ENCODE assay signal across 9 cellular contexts in genomic region chr7:87600130-87601124, GRCh38. TPM values are rescaled to one million over a fixed set of nuclear protein-coding genes. Genes with fewer than 3 reads are reported as not detected.
DNase-seq lines count a peak whose midpoint lies in the region; ATAC-seq and TF ChIP-seq lines count a peak whose summit lies in the region.
"Had no signal": no experiment of that assay in that cellular context is flagged by ENCODE, and none has a peak within 500 bp of the region (broad histone marks: within the 10 kb centered on the region; RNA-seq: fewer than 3 reads in every experiment).

Gene ABCB1, minus strand, starts transcription at chr7:87600884. Its CDS starts 700 bp downstream, at chr7:87600184.

- no peaks in the 10 kb centered on the region for H4K20me1 ChIP-seq in OCI-LY7 (ENCODE audit: insufficient read depth, low read length)
- H4K20me1 ChIP-seq: BLaER1 treated with 17β-estradiol and CSF1 and Interleukin-3, amounts not matched to agents 10 nM and 100 nM had no signal

- peaks cover 0 to 15% of the 10 kb centered on the region in 2 donors for H3K27me3 ChIP-seq in tibial artery

- no TSS peak for BruUV-seq in OCI-LY7 (replicated peaks; lab: Mats Ljungman, UMichigan)

- H3K9me3 ChIP-seq in OCI-LY7 (ENCODE audit: low read length) (no peaks in the 10 kb centered on the region), tibial artery (no peaks in the 10 kb centered on the region)

- H3K36me3 ChIP-seq in OCI-LY7 (ENCODE audit: insufficient read depth, low read length) = no peaks in the 10 kb centered on the region
- H3K36me3 ChIP-seq in tibial artery = no peaks in the 10 kb centered on the region
- H3K36me3 ChIP-seq: BLaER1 treated with 17β-estradiol and CSF1 and Interleukin-3, amounts not matched to agents 10 nM and 100 nM had no signal

- POLR2A ChIA-PET in OCI-LY7 (lab: Charles Lee) = interaction anchor here (0.6 to 0.9 kb wide), 2 partner anchors 27 to 30 kb away, joined by 3 read pairs; no protein-coding TSS in a partner anchor

- H3K9me2 ChIP-seq in OCI-LY7 (ENCODE audit: insufficient read depth, low read length) = no peaks in the 10 kb centered on the region

- intact Hi-C loops in OCI-LY7 (cut with micrococcal nuclease; ENCODE audit: unreplicated experiment) = no loop called here
- intact Hi-C loops in tibial artery (cut with DNase I; ENCODE audit: low total_unique reads) = no loop called here

- peak; percentile 74 for ATAC-seq in HG02885 (IDR thresholded peaks at IDR 0.05; ENCODE audit: poor library complexity, unreplicated experiment)

- no peaks in the 10 kb centered on the region for H3K9me3 Mint-ChIP-seq in glutamatergic neuron (ENCODE audit: unreplicated experiment)

- TF ChIP-seq CTCF in OCI-LY7 (conservative IDR thresholded peaks at IDR 0.05; ENCODE audit: low read length) (no peak), glutamatergic neuron (IDR thresholded peaks at IDR 0.05; ENCODE audit: partially characterized antibody, unreplicated experiment) (no peak), tibial artery (IDR thresholded peaks at IDR 0.05) (no peak)

- CTCF ChIA-PET in OCI-LY7 (lab: Charles Lee; ENCODE audit: unreplicated experiment) = interaction anchor here (0.6 kb wide), 1 partner anchor 10 kb away, joined by 3 read pairs; no protein-coding TSS in a partner anchor

- no peaks in the 10 kb centered on the region for H3K36me3 Mint-ChIP-seq in glutamatergic neuron (ENCODE audit: unreplicated experiment)

- H3K4me3 Mint-ChIP-seq in glutamatergic neuron (ENCODE audit: unreplicated experiment) = peak within 1 kb of the TSS; percentile 88

- H3K27ac Mint-ChIP-seq in glutamatergic neuron (ENCODE audit: unreplicated experiment) = no peak within 1 kb of the TSS

- no peaks in the 10 kb centered on the region for H3K79me2 ChIP-seq in OCI-LY7 (ENCODE audit: insufficient read depth, low read depth, low read length)

- peak; percentile 3 for DNase-seq in NCI-H2107 (lab: John Stamatoyannopoulos, UW)
- DNase-seq in NCI-H2107 treated with DMSO at 0.1 percent for 48 hours (lab: John Stamatoyannopoulos, UW; ENCODE audit: unreplicated experiment) = no peak
- DNase-seq in OCI-LY7 (ENCODE audit: low spot score) = no peak
- DNase-seq in activated naive CD4-positive, alpha-beta T cell treated with Interleukin-2 at 50 U/mL for 16 hours = peak; percentile 51
- peak; percentile 59 for DNase-seq in glutamatergic neuron
- peak; percentile 54 for DNase-seq in occipital lobe (lab: John Stamatoyannopoulos, UW)
- DNase-seq in tibial artery = peak; percentile 31 to 59

- H2AFZ ChIP-seq in OCI-LY7 (ENCODE audit: low read length) = no peak within 1 kb of the TSS

- no peaks in the 10 kb centered on the region for H3K4me1 ChIP-seq in OCI-LY7 (ENCODE audit: insufficient read depth, low read length, poor library complexity, severe bottlenecking)
- H3K4me1 ChIP-seq in tibial artery = peaks cover 0 to 12% (median 8%) of the 10 kb centered on the region in 4 donors

- H3K27ac ChIP-seq in OCI-LY7 (ENCODE audit: low read depth, low read length, poor library complexity, severe bottlenecking) = no peak within 1 kb of the TSS
- H3K27ac ChIP-seq in tibial artery = no peak within 1 kb of the TSS
- H3K27ac ChIP-seq: BLaER1 treated with 17β-estradiol and CSF1 and Interleukin-3, amounts not matched to agents 10 nM and 100 nM had no signal

- H3K27me3 Mint-ChIP-seq in glutamatergic neuron (ENCODE audit: unreplicated experiment) = peaks cover 7% of the 10 kb centered on the region

- H3K4me1 Mint-ChIP-seq in glutamatergic neuron (ENCODE audit: low read depth, unreplicated experiment) = no peaks in the 10 kb centered on the region

- peak within 1 kb of the TSS; percentile 60; the same call in 1 of the 2 replicates for H3K4me2 ChIP-seq in OCI-LY7 (ENCODE audit: low read length)

- no peak within 1 kb of the TSS for H3K4me3 ChIP-seq in OCI-LY7 (ENCODE audit: low read depth, low read length, poor library complexity, severe bottlenecking)
- H3K4me3 ChIP-seq in tibial artery = peak within 1 kb of the TSS; percentile 29 to 50
- H3K4me3 ChIP-seq: BLaER1 treated with 17β-estradiol and CSF1 and Interleukin-3, amounts not matched to agents 10 nM and 100 nM had no signal

RNA-seq across cellular contexts. Expression of gene ABCB1, which starts in this region (rescaled TPM):
- not detected in 2 replicates for total RNA-seq in OCI-LY7 (2014; rRNA removed; shearing (Covaris generic))
- total RNA-seq in OCI-LY7 (2022) = not detected in 2 replicates
- total RNA-seq in glutamatergic neuron (ENCODE audit: unreplicated experiment) = 0.78 TPM
- total RNA-seq in occipital lobe = 14.7 TPM

Comparison
In these comparisons a context has a peak if more than half of its experiments do, and no peak if none do; other contexts are left out.
1. DNase-seq: peak in NCI-H2107 (single experiment), activated naive CD4-positive, alpha-beta T cell treated with Interleukin-2 at 50 U/mL for 16 hours (single experiment), occipital lobe (single experiment) and tibial artery (2 of 2); none in NCI-H2107 treated with DMSO at 0.1 percent for 48 hours (single experiment) and OCI-LY7 (single experiment).
2. Peak in DNase-seq in glutamatergic neuron; RNA of the gene not detected or under 1 TPM.